In genomic region chr2:164777847-164778246, GRCh38 we compare ENCODE assay signal across 23 cellular contexts.
"Had no signal": no experiment of that assay in that cellular context is flagged by ENCODE, and none has a peak within 500 bp of the region (broad histone marks: within the 10 kb centered on the region; RNA-seq: fewer than 3 reads in every experiment).

No MANE protein-coding gene starts in this region.

- H3K27ac Mint-ChIP-seq: activated CD4-positive, alpha-beta memory T cell treated with anti-CD3 and anti-CD28 coated beads, Interleukin-2, amount 10 ng/mL, durations not matched to agents 7 days and 5 days; activated CD4-positive, alpha-beta T cell treated with anti-CD3 and anti-CD28 coated beads for 36 hours; activated naive CD4-positive, alpha-beta T cell treated with anti-CD3 and anti-CD28 coated beads for 36 hours; activated naive CD8-positive, alpha-beta T cell; activated T-helper 17 cell treated with anti-CD3 and anti-CD28 coated beads, Interleukin-2, amount 50 U/mL, for 72 hours; T-cell had no signal

- ATAC-seq: activated CD4-positive, alpha-beta T cell treated with anti-CD3 and anti-CD28 coated beads for 36 hours; activated T-helper 17 cell treated with anti-CD3 and anti-CD28 coated beads, Interleukin-2, amount 50 U/mL, for 72 hours; T-cell had no signal

- H3K9me3 ChIP-seq: MG63 had no signal

- H3K4me1 Mint-ChIP-seq: activated T-helper 17 cell treated with anti-CD3 and anti-CD28 coated beads, Interleukin-2, amount 50 U/mL, for 72 hours; T-cell had no signal

- H3K27ac ChIP-seq: KMS-11, PC-9, VCaP had no signal

- H3K4me3 ChIP-seq: MG63, PC-9 had no signal

- H3K27me3 Mint-ChIP-seq: activated CD4-positive, alpha-beta memory T cell treated with anti-CD3 and anti-CD28 coated beads, Interleukin-2, amount 10 ng/mL, durations not matched to agents 7 days and 5 days; activated CD4-positive, alpha-beta T cell treated with anti-CD3 and anti-CD28 coated beads for 36 hours; T-cell had no signal

- H3K4me3 Mint-ChIP-seq: activated CD4-positive, alpha-beta memory T cell treated with anti-CD3 and anti-CD28 coated beads, Interleukin-2, amount 10 ng/mL, durations not matched to agents 7 days and 5 days; activated CD4-positive, alpha-beta T cell treated with anti-CD3 and anti-CD28 coated beads for 36 hours; activated naive CD4-positive, alpha-beta T cell treated with anti-CD3 and anti-CD28 coated beads for 36 hours; activated naive CD8-positive, alpha-beta T cell; activated T-helper 17 cell treated with anti-CD3 and anti-CD28 coated beads, Interleukin-2, amount 50 U/mL, for 72 hours; T-cell had no signal

- DNase-seq: activated CD4-positive, alpha-beta memory T cell treated with anti-CD3 and anti-CD28 coated beads, Interleukin-2, amount 10 ng/mL, durations not matched to agents 7 days and 5 days; activated CD4-positive, alpha-beta T cell treated with anti-CD3 and anti-CD28 coated beads for 36 hours; activated CD4-positive, alpha-beta T cell treated with anti-CD3 and anti-CD28 coated beads, Interleukin-2, amount 50 U/mL, for 1 hour; activated gamma-delta T cell; activated naive CD4-positive, alpha-beta T cell treated with anti-CD3 and anti-CD28 coated beads for 36 hours; activated T-cell treated with anti-CD3 and anti-CD28 coated beads for 4 hours; activated T-cell treated with anti-CD3 and anti-CD28 coated beads, Interleukin-2, amount 50 U/mL, for 48 hours; anterior cingulate cortex; MG63; MV-4-11; NCI-H1105; NCI-H1436; NCI-H187; NCI-H2081; NCI-H510A treated with DMSO at 0.1 percent for 48 hours; NCI-H69; PC-9; SHP77 treated with DMSO at 0.1 percent for 48 hours; T-cell had no signal

- H3K36me3 ChIP-seq: MG63 had no signal

- H3K9me3 Mint-ChIP-seq: activated CD4-positive, alpha-beta memory T cell treated with anti-CD3 and anti-CD28 coated beads, Interleukin-2, amount 10 ng/mL, durations not matched to agents 7 days and 5 days; activated naive CD4-positive, alpha-beta T cell treated with anti-CD3 and anti-CD28 coated beads for 36 hours; T-cell had no signal

- H3K36me3 Mint-ChIP-seq: activated naive CD8-positive, alpha-beta T cell; T-cell had no signal

- H3K27me3 ChIP-seq: MG63 had no signal
